ENCODE assay signal across 1 cellular context in the genomic region with DNA sequence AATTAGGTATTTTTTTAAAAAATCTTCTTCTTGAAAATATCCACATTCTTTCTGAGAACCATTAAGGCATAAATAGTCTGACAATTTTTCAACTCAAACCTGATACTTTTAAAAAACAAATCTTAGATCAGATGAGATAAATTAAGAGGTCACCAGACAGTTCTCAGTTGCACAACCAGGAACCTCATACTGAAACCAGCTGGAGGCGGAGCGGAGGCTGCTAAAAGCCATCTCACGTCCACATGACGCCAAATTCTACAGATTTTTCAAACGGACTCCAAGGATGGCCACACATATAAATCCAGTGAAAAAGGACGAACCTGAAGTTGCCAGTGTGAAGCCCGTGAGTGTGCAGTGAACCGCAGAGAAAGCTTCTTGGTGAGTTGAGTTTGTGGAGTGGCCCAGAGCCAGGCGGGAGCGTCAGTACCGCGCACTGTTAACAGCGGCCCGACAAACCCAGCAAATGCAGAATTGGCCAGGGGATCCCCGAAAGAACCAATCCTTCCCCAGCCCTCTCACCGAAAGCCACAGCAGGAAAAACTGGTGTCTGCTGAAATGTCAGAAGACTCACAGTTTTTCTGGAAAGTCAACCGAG.
TF ChIP-seq lines count a peak whose summit lies in the region.

No MANE protein-coding gene starts in this region.

TF ChIP-seq in GM23338, 12 proteins besides CTCF, POLR2A, EP300 and RAD21 (continued from another document):
- TF ChIP-seq, protein P1, sequence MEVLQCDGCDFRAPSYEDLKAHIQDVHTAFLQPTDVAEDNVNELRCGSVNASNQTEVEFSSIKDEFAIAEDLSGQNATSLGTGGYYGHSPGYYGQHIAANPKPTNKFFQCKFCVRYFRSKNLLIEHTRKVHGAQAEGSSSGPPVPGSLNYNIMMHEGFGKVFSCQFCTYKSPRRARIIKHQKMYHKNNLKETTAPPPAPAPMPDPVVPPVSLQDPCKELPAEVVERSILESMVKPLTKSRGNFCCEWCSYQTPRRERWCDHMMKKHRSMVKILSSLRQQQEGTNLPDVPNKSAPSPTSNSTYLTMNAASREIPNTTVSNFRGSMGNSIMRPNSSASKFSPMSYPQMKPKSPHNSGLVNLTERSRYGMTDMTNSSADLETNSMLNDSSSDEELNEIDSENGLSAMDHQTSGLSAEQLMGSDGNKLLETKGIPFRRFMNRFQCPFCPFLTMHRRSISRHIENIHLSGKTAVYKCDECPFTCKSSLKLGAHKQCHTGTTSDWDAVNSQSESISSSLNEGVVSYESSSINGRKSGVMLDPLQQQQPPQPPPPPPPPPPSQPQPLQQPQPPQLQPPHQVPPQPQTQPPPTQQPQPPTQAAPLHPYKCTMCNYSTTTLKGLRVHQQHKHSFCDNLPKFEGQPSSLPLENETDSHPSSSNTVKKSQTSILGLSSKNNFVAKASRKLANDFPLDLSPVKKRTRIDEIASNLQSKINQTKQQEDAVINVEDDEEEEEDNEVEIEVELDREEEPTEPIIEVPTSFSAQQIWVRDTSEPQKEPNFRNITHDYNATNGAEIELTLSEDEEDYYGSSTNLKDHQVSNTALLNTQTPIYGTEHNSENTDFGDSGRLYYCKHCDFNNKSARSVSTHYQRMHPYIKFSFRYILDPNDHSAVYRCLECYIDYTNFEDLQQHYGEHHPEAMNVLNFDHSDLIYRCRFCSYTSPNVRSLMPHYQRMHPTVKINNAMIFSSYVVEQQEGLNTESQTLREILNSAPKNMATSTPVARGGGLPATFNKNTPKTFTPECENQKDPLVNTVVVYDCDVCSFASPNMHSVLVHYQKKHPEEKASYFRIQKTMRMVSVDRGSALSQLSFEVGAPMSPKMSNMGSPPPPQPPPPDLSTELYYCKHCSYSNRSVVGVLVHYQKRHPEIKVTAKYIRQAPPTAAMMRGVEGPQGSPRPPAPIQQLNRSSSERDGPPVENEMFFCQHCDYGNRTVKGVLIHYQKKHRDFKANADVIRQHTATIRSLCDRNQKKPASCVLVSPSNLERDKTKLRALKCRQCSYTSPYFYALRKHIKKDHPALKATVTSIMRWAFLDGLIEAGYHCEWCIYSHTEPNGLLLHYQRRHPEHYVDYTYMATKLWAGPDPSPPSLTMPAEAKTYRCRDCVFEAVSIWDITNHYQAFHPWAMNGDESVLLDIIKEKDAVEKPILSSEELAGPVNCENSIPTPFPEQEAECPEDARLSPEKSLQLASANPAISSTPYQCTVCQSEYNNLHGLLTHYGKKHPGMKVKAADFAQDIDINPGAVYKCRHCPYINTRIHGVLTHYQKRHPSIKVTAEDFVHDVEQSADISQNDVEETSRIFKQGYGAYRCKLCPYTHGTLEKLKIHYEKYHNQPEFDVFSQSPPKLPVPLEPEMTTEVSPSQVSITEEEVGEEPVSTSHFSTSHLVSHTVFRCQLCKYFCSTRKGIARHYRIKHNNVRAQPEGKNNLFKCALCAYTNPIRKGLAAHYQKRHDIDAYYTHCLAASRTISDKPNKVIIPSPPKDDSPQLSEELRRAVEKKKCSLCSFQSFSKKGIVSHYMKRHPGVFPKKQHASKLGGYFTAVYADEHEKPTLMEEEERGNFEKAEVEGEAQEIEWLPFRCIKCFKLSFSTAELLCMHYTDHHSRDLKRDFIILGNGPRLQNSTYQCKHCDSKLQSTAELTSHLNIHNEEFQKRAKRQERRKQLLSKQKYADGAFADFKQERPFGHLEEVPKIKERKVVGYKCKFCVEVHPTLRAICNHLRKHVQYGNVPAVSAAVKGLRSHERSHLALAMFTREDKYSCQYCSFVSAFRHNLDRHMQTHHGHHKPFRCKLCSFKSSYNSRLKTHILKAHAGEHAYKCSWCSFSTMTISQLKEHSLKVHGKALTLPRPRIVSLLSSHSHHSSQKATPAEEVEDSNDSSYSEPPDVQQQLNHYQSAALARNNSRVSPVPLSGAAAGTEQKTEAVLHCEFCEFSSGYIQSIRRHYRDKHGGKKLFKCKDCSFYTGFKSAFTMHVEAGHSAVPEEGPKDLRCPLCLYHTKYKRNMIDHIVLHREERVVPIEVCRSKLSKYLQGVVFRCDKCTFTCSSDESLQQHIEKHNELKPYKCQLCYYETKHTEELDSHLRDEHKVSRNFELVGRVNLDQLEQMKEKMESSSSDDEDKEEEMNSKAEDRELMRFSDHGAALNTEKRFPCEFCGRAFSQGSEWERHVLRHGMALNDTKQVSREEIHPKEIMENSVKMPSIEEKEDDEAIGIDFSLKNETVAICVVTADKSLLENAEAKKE (CRISPR knock-in tag; IDR thresholded peaks at IDR 0.05): no peak
- TF ChIP-seq POLR2AphosphoS5 (IDR thresholded peaks at IDR 0.05; ENCODE audit: low read depth) (no peak), EZH2phosphoT487 (IDR thresholded peaks at IDR 0.05; ENCODE audit: unreplicated experiment) (no peak)
